In the genomic region with DNA sequence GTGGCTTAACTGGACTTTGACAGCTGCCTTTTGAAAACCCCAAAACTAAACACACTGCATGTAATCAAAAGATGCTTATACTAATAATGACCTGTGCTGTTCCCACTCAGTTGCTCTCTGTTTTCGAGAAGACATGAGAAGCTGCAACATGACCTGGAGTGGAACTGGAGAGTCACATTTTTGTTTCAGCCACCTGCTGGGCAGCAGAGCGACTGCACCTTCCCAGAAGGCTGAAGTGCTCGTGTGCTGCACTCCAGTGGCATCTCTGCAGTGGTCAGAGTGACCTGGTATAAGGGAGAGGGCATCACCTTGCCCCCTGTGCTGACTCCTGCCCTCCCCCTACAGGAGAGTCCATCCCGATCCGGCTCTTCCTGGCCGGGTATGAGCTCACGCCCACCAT, we compare ENCODE assay signal across 8 cellular contexts. TPM values are rescaled to one million over a fixed set of nuclear protein-coding genes. Genes with fewer than 3 reads are reported as not detected.
DNase-seq lines count a peak whose midpoint lies in the region; ATAC-seq, FAIRE-seq and TF ChIP-seq lines count a peak whose summit lies in the region.

No MANE protein-coding gene starts in this region.

- no peak overlapping the region for H3K27ac ChIP-seq in CD8-positive, alpha-beta T cell (ENCODE audit: low read depth, low read length)

- no peak overlapping the region for H3K4me3 ChIP-seq in CD8-positive, alpha-beta T cell (ENCODE audit: low read depth, low read length)

- peak; percentile 32 for TF ChIP-seq CTCF in CD8-positive, alpha-beta T cell (IDR thresholded peaks at IDR 0.05)

- H3K27me3 ChIP-seq in CD8-positive, alpha-beta T cell (ENCODE audit: insufficient read depth, low read length): no peaks in the 10 kb centered on the region

- no peaks in the 10 kb centered on the region for H3K4me1 Mint-ChIP-seq in CD8-positive, alpha-beta T cell (ENCODE audit: low read depth)
- peaks cover 8% of the 10 kb centered on the region for H3K4me1 Mint-ChIP-seq in activated CD4-positive, alpha-beta T cell treated with anti-CD3 and anti-CD28 coated beads, Interleukin-2, amount 10 ng/mL, durations not matched to agents 7 days and 5 days

- peaks cover 48% of the 10 kb centered on the region for H3K36me3 ChIP-seq in CD8-positive, alpha-beta T cell (ENCODE audit: insufficient read depth, low read length)

- no peaks in the 10 kb centered on the region for H3K4me1 ChIP-seq in CD8-positive, alpha-beta T cell (ENCODE audit: insufficient read depth, low read length)

- CTCF ChIA-PET in CD8-positive, alpha-beta T cell (lab: Charles Lee): interaction anchor here (0.6 to 3.2 kb wide), 15 partner anchors 9 to 194 kb away, joined by 3 to 20 read pairs (median 5); partner anchors contain the start of genes ACAD8, NCAPD3, THYN1 and VPS26B
- CTCF ChIA-PET in activated CD4-positive, alpha-beta T cell treated with anti-CD3 and anti-CD28 coated beads, Interleukin-2, amount 10 ng/mL, durations not matched to agents 7 days and 5 days (lab: Charles Lee): interaction anchor here (0.9 to 2.6 kb wide), 6 partner anchors 10 to 31 kb away, joined by 3 to 16 read pairs (median 8); partner anchors contain the start of genes GLB1L3, NCAPD3 and VPS26B

- peak overlapping the region; percentile 24 for H3K27ac Mint-ChIP-seq in CD8-positive, alpha-beta T cell
- peak overlapping the region; percentile 47 for H3K27ac Mint-ChIP-seq in activated CD4-positive, alpha-beta T cell treated with anti-CD3 and anti-CD28 coated beads, Interleukin-2, amount 10 ng/mL, durations not matched to agents 7 days and 5 days

- no peak overlapping the region for H3K4me3 Mint-ChIP-seq in CD8-positive, alpha-beta T cell
- H3K4me3 Mint-ChIP-seq in activated CD4-positive, alpha-beta T cell treated with anti-CD3 and anti-CD28 coated beads, Interleukin-2, amount 10 ng/mL, durations not matched to agents 7 days and 5 days: no peak overlapping the region

- peaks cover 95% of the 10 kb centered on the region for H3K36me3 Mint-ChIP-seq in CD8-positive, alpha-beta T cell
- H3K36me3 Mint-ChIP-seq in activated CD4-positive, alpha-beta T cell treated with anti-CD3 and anti-CD28 coated beads, Interleukin-2, amount 10 ng/mL, durations not matched to agents 7 days and 5 days (ENCODE audit: low read depth): peaks cover 48% of the 10 kb centered on the region

- DNase-seq in CD8-positive, alpha-beta T cell: peak in 2 of 7 experiments; percentile 30 to 31
- peak; percentile 40 for DNase-seq in activated CD4-positive, alpha-beta T cell treated with anti-CD3 and anti-CD28 coated beads, Interleukin-2, amount 10 ng/mL, durations not matched to agents 7 days and 5 days
- no peak for DNase-seq in NCI-H2227 (lab: John Stamatoyannopoulos, UW; ENCODE audit: unreplicated experiment)
- no peak for DNase-seq in COLO829 (ENCODE audit: low spot score)
- no peak for DNase-seq in posterior cingulate gyrus

- POLR2A ChIA-PET in CD8-positive, alpha-beta T cell (lab: Charles Lee): interaction anchor here (1.4 to 2.5 kb wide), 2 partner anchors 10 to 21 kb away, joined by 4 to 16 read pairs; partner anchors contain the start of genes NCAPD3 and VPS26B
- POLR2A ChIA-PET in activated CD4-positive, alpha-beta T cell treated with anti-CD3 and anti-CD28 coated beads, Interleukin-2, amount 10 ng/mL, durations not matched to agents 7 days and 5 days (lab: Charles Lee): no interaction called here

- H3K9me3 ChIP-seq in CD8-positive, alpha-beta T cell (ENCODE audit: low read length): no peaks in the 10 kb centered on the region

- peak; percentile 65 for FAIRE-seq in islet of Langerhans (lab: Jason Lieb, UNC)

- intact Hi-C loops in CD8-positive, alpha-beta T cell (cut with DNase I, micrococcal nuclease): loop anchor here (1.0 to 2.0 kb wide), 2 partner anchors 20 to 37 kb away; partner anchors contain the start of gene VPS26B (in 2 of the 2)
- intact Hi-C loops in posterior cingulate gyrus (cut with DNase I): no loop called here

- H3K27me3 Mint-ChIP-seq in CD8-positive, alpha-beta T cell (ENCODE audit: low read depth): no peaks in the 10 kb centered on the region
- no peaks in the 10 kb centered on the region for H3K27me3 Mint-ChIP-seq in activated CD4-positive, alpha-beta T cell treated with anti-CD3 and anti-CD28 coated beads, Interleukin-2, amount 10 ng/mL, durations not matched to agents 7 days and 5 days

- no peaks in the 10 kb centered on the region for H3K9me3 Mint-ChIP-seq in CD8-positive, alpha-beta T cell
- no peaks in the 10 kb centered on the region for H3K9me3 Mint-ChIP-seq in activated CD4-positive, alpha-beta T cell treated with anti-CD3 and anti-CD28 coated beads, Interleukin-2, amount 10 ng/mL, durations not matched to agents 7 days and 5 days

- peak; percentile 81 for ATAC-seq in CD8-positive, alpha-beta T cell
- ATAC-seq in GM19035 (IDR thresholded peaks at IDR 0.05; ENCODE audit: unreplicated experiment) (peak; percentile 76), HG03342 (IDR thresholded peaks at IDR 0.05; ENCODE audit: unreplicated experiment) (peak; percentile 90)

RNA-seq across cellular contexts. Expression of gene THYN1, which starts 8.6 kb away (rescaled TPM):
- 10 to 100 TPM; 27.1 to 31.5 TPM for total RNA-seq in CD8-positive, alpha-beta T cell
- 10 to 100 TPM; 56.4 to 61.6 TPM for total RNA-seq in activated CD4-positive, alpha-beta T cell treated with anti-CD3 and anti-CD28 coated beads, Interleukin-2, amount 10 ng/mL, durations not matched to agents 7 days and 5 days

RNA-seq across cellular contexts. Expression of gene ACAD8, which starts 8.8 kb away (rescaled TPM):
- total RNA-seq in CD8-positive, alpha-beta T cell: 10 to 100 TPM; 19.5 to 20.3 TPM
- total RNA-seq in activated CD4-positive, alpha-beta T cell treated with anti-CD3 and anti-CD28 coated beads, Interleukin-2, amount 10 ng/mL, durations not matched to agents 7 days and 5 days: 10 to 100 TPM; 21.7 to 21.8 TPM

RNA-seq across cellular contexts. Expression of gene VPS26B, which starts 20.1 kb away (rescaled TPM):
- total RNA-seq in CD8-positive, alpha-beta T cell: 10 to 100 TPM; 36.8 to 37.8 TPM
- total RNA-seq in activated CD4-positive, alpha-beta T cell treated with anti-CD3 and anti-CD28 coated beads, Interleukin-2, amount 10 ng/mL, durations not matched to agents 7 days and 5 days: 10 to 100 TPM; 66.4 to 66.9 TPM

RNA-seq across cellular contexts. Expression of gene NCAPD3, which starts 20.8 kb away (rescaled TPM):
- 10 to 100 TPM; 30.2 to 30.4 TPM for total RNA-seq in CD8-positive, alpha-beta T cell
- 100 to 1,000 TPM; 118 to 125 TPM for total RNA-seq in activated CD4-positive, alpha-beta T cell treated with anti-CD3 and anti-CD28 coated beads, Interleukin-2, amount 10 ng/mL, durations not matched to agents 7 days and 5 days

RNA-seq across cellular contexts. Expression of gene GLB1L3, which starts 31.6 kb away (rescaled TPM):
- total RNA-seq in CD8-positive, alpha-beta T cell: under 1 TPM; 0.58 to 0.87 TPM
- total RNA-seq in activated CD4-positive, alpha-beta T cell treated with anti-CD3 and anti-CD28 coated beads, Interleukin-2, amount 10 ng/mL, durations not matched to agents 7 days and 5 days: 1 to 10 TPM; 6.8 to 7.2 TPM
